8 cellular contexts compared by ENCODE assay signal in the genomic region with DNA sequence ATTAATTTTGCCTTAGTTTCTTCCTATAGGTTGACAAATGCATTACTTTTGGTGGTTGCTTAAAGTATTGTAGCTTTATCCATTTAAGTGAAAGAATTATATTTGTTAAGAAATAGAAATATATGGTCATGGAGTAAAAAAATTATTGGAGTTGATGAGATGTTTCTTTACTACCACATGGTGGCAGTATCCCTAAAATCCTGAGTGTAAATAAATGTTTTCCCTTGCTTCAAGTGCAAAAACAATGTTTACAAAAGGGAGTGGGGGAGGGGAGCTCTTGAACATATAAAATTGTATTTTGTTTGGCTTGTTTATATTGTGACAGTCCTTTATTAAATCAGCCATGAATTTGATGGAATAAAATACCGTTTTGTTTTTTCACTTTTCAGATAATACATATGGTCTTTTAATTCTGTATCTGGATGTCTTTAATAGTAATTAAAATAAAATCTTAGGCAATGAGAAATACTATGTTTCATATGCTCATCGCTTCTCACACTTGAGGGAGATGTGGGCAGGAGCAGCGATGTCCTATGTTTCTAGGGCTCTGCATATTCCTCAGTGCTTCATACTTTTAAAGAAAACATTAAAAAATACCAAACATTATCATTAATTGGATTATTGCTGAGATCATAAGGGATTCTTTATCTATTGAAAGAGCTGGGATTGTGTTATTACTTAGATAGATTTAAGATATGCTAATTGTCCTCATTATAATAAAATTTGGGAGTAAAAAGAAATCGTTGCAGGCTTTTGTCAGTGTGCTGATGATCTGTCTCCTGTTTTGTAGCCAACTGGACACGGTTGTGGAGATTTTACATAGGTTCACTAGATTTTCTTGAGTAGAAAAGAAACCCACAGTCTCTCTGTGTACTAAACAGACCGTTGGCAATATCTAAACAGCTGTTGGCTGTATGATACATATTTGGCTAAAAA.
DNase-seq lines count a peak whose midpoint lies in the region; ATAC-seq and TF ChIP-seq lines count a peak whose summit lies in the region.
"Had no signal": no experiment of that assay in that cellular context is flagged by ENCODE, and none has a peak within 500 bp of the region (broad histone marks: within the 10 kb centered on the region; RNA-seq: fewer than 3 reads in every experiment).

No MANE protein-coding gene starts in this region.

- H3K4me3 Mint-ChIP-seq in chondrocyte (ENCODE audit: unreplicated experiment) (no peak overlapping the region), neural crest cell (no peak overlapping the region)
- H3K4me3 Mint-ChIP-seq: T-helper 1 cell treated with Interleukin-12 subunit alpha and Interleukin-12 subunit beta and Interleukin-4 antibody, amounts not matched to agents 30 μg/mL and 1 μg/mL, for 36 hours had no signal

- TF ChIP-seq CTCF in GM12875 (IDR thresholded peaks at IDR 0.05; ENCODE audit: borderline replicate concordance, insufficient read depth, low read depth, low read length) (peak; percentile 1; the same call in 1 of the 2 replicates), chondrocyte (IDR thresholded peaks at IDR 0.05) (peak; percentile 91), neural crest cell (conservative IDR thresholded peaks at IDR 0.05) (peak; percentile 78)

- no peaks in the 10 kb centered on the region for H3K36me3 Mint-ChIP-seq in chondrocyte (ENCODE audit: low read depth)
- no peaks in the 10 kb centered on the region for H3K36me3 Mint-ChIP-seq in neural crest cell (ENCODE audit: low read depth)

- H3K27me3 Mint-ChIP-seq in chondrocyte (ENCODE audit: low read depth) (peaks cover 2% of the 10 kb centered on the region), neural crest cell (ENCODE audit: low read depth) (peaks cover 17% of the 10 kb centered on the region)

- ATAC-seq in HG02981 (IDR thresholded peaks at IDR 0.05; ENCODE audit: unreplicated experiment) = no peak
- no peak for ATAC-seq in HG02970 (IDR thresholded peaks at IDR 0.05; ENCODE audit: low FRiP score, unreplicated experiment)
- ATAC-seq in HG03342 (IDR thresholded peaks at IDR 0.05; ENCODE audit: unreplicated experiment) = no peak

- no peak overlapping the region for H3K27ac Mint-ChIP-seq in chondrocyte (ENCODE audit: unreplicated experiment)
- H3K27ac Mint-ChIP-seq in neural crest cell (ENCODE audit: unreplicated experiment) = no peak overlapping the region
- H3K27ac Mint-ChIP-seq: T-helper 1 cell treated with Interleukin-12 subunit alpha and Interleukin-12 subunit beta and Interleukin-4 antibody, amounts not matched to agents 30 μg/mL and 1 μg/mL, for 36 hours had no signal

- DNase-seq in NCI-H2196 (lab: John Stamatoyannopoulos, UW; ENCODE audit: unreplicated experiment) (peak; percentile 93), chondrocyte (ENCODE audit: low spot score) (no peak), neural crest cell (ENCODE audit: low read depth, low spot score) (no peak)

- H3K4me1 Mint-ChIP-seq in chondrocyte (ENCODE audit: low read depth) (no peaks in the 10 kb centered on the region), neural crest cell (no peaks in the 10 kb centered on the region)

- H3K9me3 Mint-ChIP-seq in chondrocyte (ENCODE audit: low read depth) (no peaks in the 10 kb centered on the region), neural crest cell (no peaks in the 10 kb centered on the region)
- H3K9me3 Mint-ChIP-seq: T-helper 1 cell treated with Interleukin-12 subunit alpha and Interleukin-12 subunit beta and Interleukin-4 antibody, amounts not matched to agents 30 μg/mL and 1 μg/mL, for 36 hours had no signal

- H3K4me3 ChIP-seq in GM12875 (ENCODE audit: low read depth, low read length) = no peak overlapping the region

Comparison
In these comparisons a context has a peak if more than half of its experiments do, and no peak if none do; other contexts are left out.
1. CTCF ChIP-seq: peak in every context shown above with its lines; median percentile 91 in chondrocyte; 78 in neural crest cell; 1 in GM12875.